8 cellular contexts compared by ENCODE assay signal in genomic region chr17:40068917-40069750, GRCh38. TPM values are rescaled to one million over a fixed set of nuclear protein-coding genes. Genes with fewer than 3 reads are reported as not detected.
DNase-seq lines count a peak whose midpoint lies in the region; ATAC-seq, FAIRE-seq and TF ChIP-seq lines count a peak whose summit lies in the region.

No MANE protein-coding gene starts in this region.

- H3K27ac Mint-ChIP-seq in CD14-positive monocyte (peak overlapping the region; percentile 8 to 85 (median 68)), glutamatergic neuron (ENCODE audit: unreplicated experiment) (peak overlapping the region; percentile 64)

- peak; percentile 25 to 61 (median 43) for ATAC-seq in pancreas
- peak; percentile 39 for ATAC-seq in thoracic aorta (ENCODE audit: insufficient number of reproducible peaks, low FRiP score, low read depth)
- no peak for ATAC-seq in GM19324 (IDR thresholded peaks at IDR 0.05; ENCODE audit: low FRiP score, unreplicated experiment)

- H3K9me3 ChIP-seq in pancreas (no peaks in the 10 kb centered on the region), thoracic aorta (no peaks in the 10 kb centered on the region)

- H3K9me3 Mint-ChIP-seq in CD14-positive monocyte (no peaks in the 10 kb centered on the region), glutamatergic neuron (ENCODE audit: unreplicated experiment) (peaks cover 5% of the 10 kb centered on the region)

- H3K36me3 Mint-ChIP-seq in CD14-positive monocyte (peaks cover 4 to 6% of the 10 kb centered on the region in 2 donors), glutamatergic neuron (ENCODE audit: unreplicated experiment) (no peaks in the 10 kb centered on the region)

- H3K27me3 ChIP-seq in pancreas (no peaks in the 10 kb centered on the region), thoracic aorta (replicated peaks; ENCODE audit: insufficient read depth) (no peaks in the 10 kb centered on the region)

- H3K4me1 ChIP-seq in pancreas (peaks cover 57 to 79% (median 67%) of the 10 kb centered on the region in 3 donors), thoracic aorta (ENCODE audit: control insufficient read depth in 1 of 2, low read depth in 2 of 2) (peaks cover 79 to 96% of the 10 kb centered on the region in 2 donors)

- H3K36me3 ChIP-seq in pancreas (no peaks in the 10 kb centered on the region), thoracic aorta (peaks cover under 1% of the 10 kb centered on the region)

- H3K27ac ChIP-seq in pancreas (peak overlapping the region; percentile 71 to 91 (median 82)), thoracic aorta (peak overlapping the region; percentile 92 to 95)

- DNase-seq in CD14-positive monocyte (ENCODE audit: low spot score) = peak; percentile 74
- peak; percentile 64 for DNase-seq in Jurkat, Clone E6-1 (ENCODE audit: low read depth, low spot score)
- peak; percentile 79 for DNase-seq in SK-N-DZ (ENCODE audit: low spot score)
- peak; percentile 85 for DNase-seq in activated naive CD4-positive, alpha-beta T cell treated with Interleukin-2 at 50 U/mL for 16 hours
- peak; percentile 58 for DNase-seq in glutamatergic neuron
- DNase-seq in pancreas = peak; percentile 77 to 95 (median 88)
- peak; percentile 86 for DNase-seq in thoracic aorta (ENCODE audit: low spot score)

- intact Hi-C loops in CD14-positive monocyte (cut with micrococcal nuclease) (no loop called here), pancreas (cut with DNase I) (loop anchor here in 1 of 3 donors (10.0 kb wide), 1 partner anchor 56 kb away; the partner anchor contains the start of gene MSL1)

- H3K4me3 ChIP-seq in Jurkat, Clone E6-1 (ENCODE audit: low read length) = peak overlapping the region; percentile 41
- H3K4me3 ChIP-seq in pancreas (peak overlapping the region in 2 of 4 donors; percentile 5 to 28), thoracic aorta (peak overlapping the region; percentile 54)

- WGBS in pancreas, 2 donors = 1 to 3% methylated on average over 14 of the region's 14 CpGs

- TF ChIP-seq CTCF in CD14-positive monocyte (IDR thresholded peaks at IDR 0.05) (no peak), glutamatergic neuron (IDR thresholded peaks at IDR 0.05; ENCODE audit: partially characterized antibody, unreplicated experiment) (no peak), pancreas (IDR thresholded peaks at IDR 0.05) (no peak), thoracic aorta (IDR thresholded peaks at IDR 0.05) (no peak)

- H3K4me3 Mint-ChIP-seq in CD14-positive monocyte (peak overlapping the region; percentile 85 to 96), glutamatergic neuron (ENCODE audit: unreplicated experiment) (peak overlapping the region; percentile 30)

- FAIRE-seq in pancreas (lab: Jason Lieb, UNC) = no peak

- peaks cover 75% of the 10 kb centered on the region for H3K4me1 Mint-ChIP-seq in CD14-positive monocyte
- H3K4me1 Mint-ChIP-seq in glutamatergic neuron (ENCODE audit: low read depth, unreplicated experiment) = peaks cover 17% of the 10 kb centered on the region

- H3K27me3 Mint-ChIP-seq in CD14-positive monocyte (ENCODE audit: low read depth in 3 of 3) (peaks cover 0 to 2% (median 2%) of the 10 kb centered on the region in 3 donors), glutamatergic neuron (ENCODE audit: unreplicated experiment) (peaks cover 13% of the 10 kb centered on the region)

RNA-seq across cellular contexts. Expression of gene THRA, which starts 6.4 kb away (rescaled TPM):
- polyA plus RNA-seq in CD14-positive monocyte (1 to 10 TPM; 2.5 to 3.8 TPM), pancreas (10 to 100 TPM; 22.4 to 35.7 TPM)
- polyA plus RNA-seq in Jurkat, Clone E6-1 (2012; ENCODE audit: insufficient read depth, insufficient read length) = 28.9 TPM
- polyA plus RNA-seq in SK-N-DZ (2014; cell fraction: cytosol; rRNA removed) = 20.7 and 29.0 TPM in 2 replicates
- 11.1 and 12.1 TPM in 2 replicates for polyA plus RNA-seq in SK-N-DZ (2014; cell fraction: nucleus; rRNA removed)
- total RNA-seq in glutamatergic neuron (ENCODE audit: unreplicated experiment) (17.6 TPM), pancreas (10 to 100 TPM; 13.8 to 28.1 (median 20.6) TPM), thoracic aorta (10 to 100 TPM; 64.8 to 75.0 TPM)

RNA-seq across cellular contexts. Expression of gene MED24, which starts 14.9 kb away (rescaled TPM):
- polyA plus RNA-seq in CD14-positive monocyte (10 to 100 TPM; 24.9 to 34.1 TPM), pancreas (10 to 100 TPM; 58.5 to 60.1 TPM)
- polyA plus RNA-seq in Jurkat, Clone E6-1 (2012; ENCODE audit: insufficient read depth, insufficient read length) = 94.8 TPM
- polyA plus RNA-seq in SK-N-DZ (2014; cell fraction: cytosol; rRNA removed) = 71.8 and 93.7 TPM in 2 replicates
- 133 and 217 TPM in 2 replicates for polyA plus RNA-seq in SK-N-DZ (2014; cell fraction: nucleus; rRNA removed)
- total RNA-seq in glutamatergic neuron (ENCODE audit: unreplicated experiment) (172 TPM), pancreas (10 to 100 TPM; 22.1 to 43.7 (median 29.1) TPM), thoracic aorta (10 to 100 TPM; 72.0 to 82.9 TPM)

RNA-seq across cellular contexts. Expression of gene NR1D1, which starts 31.3 kb away (rescaled TPM):
- polyA plus RNA-seq in CD14-positive monocyte (under 1 TPM; 0.28 to 0.31 TPM), pancreas (10 to 100 TPM; 11.0 to 17.5 TPM)
- 13.3 TPM for polyA plus RNA-seq in Jurkat, Clone E6-1 (2012; ENCODE audit: insufficient read depth, insufficient read length)
- 2.2 and 2.4 TPM in 2 replicates for polyA plus RNA-seq in SK-N-DZ (2014; cell fraction: cytosol; rRNA removed)
- polyA plus RNA-seq in SK-N-DZ (2014; cell fraction: nucleus; rRNA removed) = 1.3 and 1.4 TPM in 2 replicates
- total RNA-seq in glutamatergic neuron (ENCODE audit: unreplicated experiment) (1.3 TPM), pancreas (10 to 100 TPM in 4 of 6 donors, 1 to 10 TPM in 2; 4.8 to 16.6 (median 11.2) TPM), thoracic aorta (10 to 100 TPM; 10.3 to 29.1 TPM)

RNA-seq across cellular contexts. Expression of gene MSL1, which starts 52.6 kb away (rescaled TPM):
- polyA plus RNA-seq in CD14-positive monocyte = 10 to 100 TPM in 1 of 2 donors, 1 to 10 TPM in 1; 10.0 to 11.4 TPM
- 61.3 TPM for polyA plus RNA-seq in Jurkat, Clone E6-1 (2012; ENCODE audit: insufficient read depth, insufficient read length)
- polyA plus RNA-seq in SK-N-DZ (2014; cell fraction: cytosol; rRNA removed) = 56.4 and 63.1 TPM in 2 replicates
- polyA plus RNA-seq in SK-N-DZ (2014; cell fraction: nucleus; rRNA removed) = 122 and 188 TPM in 2 replicates
- total RNA-seq in glutamatergic neuron (ENCODE audit: unreplicated experiment) = 110 TPM
- total RNA-seq in pancreas = 10 to 100 TPM; 21.0 to 44.6 (median 29.2) TPM
- 100 to 1,000 TPM in 1 of 2 donors, 10 to 100 TPM in 1; 71.0 to 105 TPM for polyA plus RNA-seq in pancreas
- 100 to 1,000 TPM in 1 of 2 donors, 10 to 100 TPM in 1; 69.3 to 107 TPM for total RNA-seq in thoracic aorta

RNA-seq across cellular contexts. Expression of gene CSF3, which starts 53.9 kb away (rescaled TPM):
- polyA plus RNA-seq in CD14-positive monocyte = not detected
- polyA plus RNA-seq in Jurkat, Clone E6-1 (2012; ENCODE audit: insufficient read depth, insufficient read length) = not detected
- polyA plus RNA-seq in SK-N-DZ (2014; cell fraction: cytosol; rRNA removed) = 0.32 and 0.63 TPM in 2 replicates
- polyA plus RNA-seq in SK-N-DZ (2014; cell fraction: nucleus; rRNA removed) = 0.27 and 0.50 TPM in 2 replicates
- not detected for total RNA-seq in glutamatergic neuron (ENCODE audit: unreplicated experiment)
- total RNA-seq in pancreas = under 1 TPM in 2 of 6 donors, not detected in 4; 0.16 to 0.20 TPM
- polyA plus RNA-seq in pancreas = 1 to 10 TPM in 1 of 2 donors, under 1 TPM in 1; 0.27 to 3.5 TPM
- 10 to 100 TPM in 1 of 2 donors, not detected in 1; 43.2 TPM for total RNA-seq in thoracic aorta
